Comparison of ENCODE assay signal across 8 cellular contexts in genomic region chr6:44655368-44656342, GRCh38.
DNase-seq lines count a peak whose midpoint lies in the region; ATAC-seq and TF ChIP-seq lines count a peak whose summit lies in the region.

No MANE protein-coding gene starts in this region.

- peaks cover 3% of the 10 kb centered on the region for H3K9me3 Mint-ChIP-seq in activated CD8-positive, alpha-beta T cell treated with anti-CD3 and anti-CD28 coated beads for 36 hours
- peaks cover 2% of the 10 kb centered on the region for H3K9me3 Mint-ChIP-seq in memory B cell

- TF ChIP-seq CTCF in activated CD8-positive, alpha-beta T cell treated with anti-CD3 and anti-CD28 coated beads for 36 hours (IDR thresholded peaks at IDR 0.05): peak; percentile 95

- peaks cover 3% of the 10 kb centered on the region for H3K27me3 Mint-ChIP-seq in activated CD8-positive, alpha-beta T cell treated with anti-CD3 and anti-CD28 coated beads for 36 hours
- H3K27me3 Mint-ChIP-seq in memory B cell: peaks cover 15% of the 10 kb centered on the region

- peak overlapping the region; percentile 67 for H3K27ac Mint-ChIP-seq in activated CD8-positive, alpha-beta T cell treated with anti-CD3 and anti-CD28 coated beads for 36 hours
- no peak overlapping the region for H3K27ac Mint-ChIP-seq in memory B cell

- CTCF ChIA-PET in activated CD8-positive, alpha-beta T cell treated with anti-CD3 and anti-CD28 coated beads for 36 hours (lab: Charles Lee): interaction anchor here (0.6 to 4.7 kb wide), 44 partner anchors 9 to 1352 kb away, joined by 3 to 27 read pairs (median 4); no protein-coding TSS in a partner anchor

- intact Hi-C loops in activated CD8-positive, alpha-beta T cell treated with anti-CD3 and anti-CD28 coated beads for 36 hours (cut with micrococcal nuclease): loop anchor here (10.0 kb wide), 2 partner anchors 1059 to 1269 kb away; no protein-coding TSS in a partner anchor

- no peaks in the 10 kb centered on the region for H3K36me3 Mint-ChIP-seq in activated CD8-positive, alpha-beta T cell treated with anti-CD3 and anti-CD28 coated beads for 36 hours (ENCODE audit: low read depth)
- H3K36me3 Mint-ChIP-seq in memory B cell: no peaks in the 10 kb centered on the region

- POLR2A ChIA-PET in activated CD8-positive, alpha-beta T cell treated with anti-CD3 and anti-CD28 coated beads for 36 hours (lab: Charles Lee): interaction anchor here (0.8 to 1.1 kb wide), 3 partner anchors 10 to 722 kb away, joined by 3 read pairs; partner anchors contain the start of gene SUPT3H

- DNase-seq in DMS114 treated with DMSO at 0.1 percent for 48 hours (lab: John Stamatoyannopoulos, UW; ENCODE audit: unreplicated experiment) (peak; percentile 64), NOMO-1 (lab: John Stamatoyannopoulos, UW; ENCODE audit: unreplicated experiment in 2 of 2) (peak; percentile 87 to 90), memory B cell (ENCODE audit: low spot score in 2 of 2) (peak; percentile 58 to 67)
- DNase-seq in activated CD8-positive, alpha-beta T cell treated with anti-CD3 and anti-CD28 coated beads for 36 hours: peak; percentile 84
- DNase-seq in effector CD4-positive, alpha-beta T cell: peak; percentile 61
- peak; percentile 58 for DNase-seq in stimulated activated CD8-positive, alpha-beta memory T cell treated with anti-CD3 and anti-CD28 coated beads, Interleukin-12 subunit alpha, Interleukin-12 subunit beta, amount 100 ng/mL, for 4 hours (ENCODE audit: low read depth)

- ATAC-seq in HG02884 (IDR thresholded peaks at IDR 0.05; ENCODE audit: unreplicated experiment) (peak; percentile 70), memory B cell (ENCODE audit: low read depth) (peak; percentile 56), GM21737 (IDR thresholded peaks at IDR 0.05; ENCODE audit: unreplicated experiment) (no peak)
- peak; percentile 94 for ATAC-seq in activated CD8-positive, alpha-beta T cell treated with anti-CD3 and anti-CD28 coated beads for 36 hours

- H3K4me1 Mint-ChIP-seq in activated CD8-positive, alpha-beta T cell treated with anti-CD3 and anti-CD28 coated beads for 36 hours (ENCODE audit: low read depth): peaks cover 7% of the 10 kb centered on the region
- peaks cover 4% of the 10 kb centered on the region for H3K4me1 Mint-ChIP-seq in memory B cell

- H3K4me3 Mint-ChIP-seq in activated CD8-positive, alpha-beta T cell treated with anti-CD3 and anti-CD28 coated beads for 36 hours: no peak overlapping the region
- no peak overlapping the region for H3K4me3 Mint-ChIP-seq in memory B cell
